8 cellular contexts compared by ENCODE assay signal in genomic region chr7:121395961-121396757, GRCh38. TPM values are rescaled to one million over a fixed set of nuclear protein-coding genes. Genes with fewer than 3 reads are reported as not detected.
DNase-seq lines count a peak whose midpoint lies in the region; ATAC-seq and TF ChIP-seq lines count a peak whose summit lies in the region.

Gene FAM3C, minus strand, starts transcription at chr7:121396308. Its CDS starts 13,339 bp downstream, at chr7:121382969.

- DNase-seq in AG20443 (ENCODE audit: low spot score) (peak; percentile 98), NCI-H446 (lab: John Stamatoyannopoulos, UW) (peak; percentile 77 to 91), chondrocyte (ENCODE audit: low spot score) (peak; percentile 97), kidney glomerular epithelial cell (lab: John Stamatoyannopoulos, UW) (peak; percentile 86)
- DNase-seq in activated CD4-positive, alpha-beta T cell treated with anti-CD3 and anti-CD28 coated beads for 1 hour = peak; percentile 70
- peak; percentile 54 to 80 for DNase-seq in stimulated activated CD4-positive, alpha-beta T cell treated with anti-CD3 and anti-CD28 coated beads, Interleukin-1b, Interleukin-23, amount 100 ng/mL, for 1 hour (ENCODE audit: low read depth in 2 of 2)

- ATAC-seq in GM19023 (IDR thresholded peaks at IDR 0.05; ENCODE audit: unreplicated experiment) = peak; percentile 81
- ATAC-seq in HG03280 (IDR thresholded peaks at IDR 0.05; ENCODE audit: unreplicated experiment) = peak; percentile 81

- no peaks in the 10 kb centered on the region for H3K9me3 Mint-ChIP-seq in chondrocyte (ENCODE audit: low read depth)

- H3K4me1 Mint-ChIP-seq in chondrocyte (ENCODE audit: low read depth) = peaks cover 18% of the 10 kb centered on the region

- H3K27ac Mint-ChIP-seq in chondrocyte (ENCODE audit: unreplicated experiment) = peak within 1 kb of the TSS; percentile 92

- H3K4me3 Mint-ChIP-seq in chondrocyte (ENCODE audit: unreplicated experiment) = peak within 1 kb of the TSS; percentile 87

- TF ChIP-seq CTCF in chondrocyte (IDR thresholded peaks at IDR 0.05) = peak; percentile 95

- H3K27me3 Mint-ChIP-seq in chondrocyte (ENCODE audit: low read depth) = no peaks in the 10 kb centered on the region

- peaks cover 4% of the 10 kb centered on the region for H3K36me3 Mint-ChIP-seq in chondrocyte (ENCODE audit: low read depth)

RNA-seq across cellular contexts. Expression of gene FAM3C, which starts in this region (rescaled TPM):
- total RNA-seq in chondrocyte = 36.7 to 52.9 TPM (median 38.6 TPM) in 3 replicates

Comparison
In these comparisons a context has a peak if more than half of its experiments do, and no peak if none do; other contexts are left out.
1. Peak in every context shown above with its lines: DNase-seq and ATAC-seq.